23 cellular contexts compared by ENCODE assay signal in genomic region chr1:13780780-13781179, GRCh38.
DNase-seq lines count a peak whose midpoint lies in the region; ATAC-seq lines count a peak whose summit lies in the region.
"Had no signal": no experiment of that assay in that cellular context is flagged by ENCODE, and none has a peak within 500 bp of the region (broad histone marks: within the 10 kb centered on the region; RNA-seq: fewer than 3 reads in every experiment).

No MANE protein-coding gene starts in this region.

- DNase-seq in activated naive CD4-positive, alpha-beta T cell treated with anti-CD3 and anti-CD28 coated beads, Interleukin-2, amount 10 ng/mL, durations not matched to agents 7 days and 5 days: no peak
- DNase-seq in activated naive CD4-positive, alpha-beta T cell treated with anti-CD3 and anti-CD28 coated beads, Interleukin-2, amount 50 U/mL, for 16 hours: no peak
- no peak for DNase-seq in activated naive CD4-positive, alpha-beta T cell treated with anti-CD3 and anti-CD28 coated beads, Interleukin-2, amount 50 U/mL, for 72 hours (ENCODE audit: low spot score in 2 of 2)
- DNase-seq in NCI-H1694 (lab: John Stamatoyannopoulos, UW) (no peak), SKM-1 treated with dmso at 0.1 percent for 144 hours (lab: John Stamatoyannopoulos, UW; ENCODE audit: unreplicated experiment) (no peak)
- DNase-seq in stimulated activated naive CD4-positive, alpha-beta T cell treated with Interleukin-2 at 50 U/mL for 16 hours (lab: John Stamatoyannopoulos, UW): no peak
- DNase-seq: ACHN; activated CD4-positive, alpha-beta T cell treated with anti-CD3 and anti-CD28 coated beads, Interleukin-2, amount 50 U/mL, for 4 hours; effector memory CD4-positive, alpha-beta T cell; Karpas-422; mesendoderm; naive B cell; NCI-H146; NCI-H510A; small intestine; stimulated activated CD4-positive, alpha-beta T cell treated with anti-CD3 and anti-CD28 coated beads, Interleukin-2, amount 100 ng/mL, for 24 hours; testis had no signal

- no peaks in the 10 kb centered on the region for H3K27me3 Mint-ChIP-seq in activated naive CD4-positive, alpha-beta T cell treated with anti-CD3 and anti-CD28 coated beads, Interleukin-2, amount 10 ng/mL, durations not matched to agents 7 days and 5 days
- H3K27me3 Mint-ChIP-seq in IgD-negative memory B cell: no peaks in the 10 kb centered on the region
- H3K27me3 Mint-ChIP-seq in stimulated activated memory B cell treated with anti-CD40 and anti-IgM and Interleukin-4, amounts not matched to agents 10 μg/mL and 1 μg/mL and 100 μg/mL, for 72 hours: no peaks in the 10 kb centered on the region
- H3K27me3 Mint-ChIP-seq: brain, naive B cell had no signal

- no peaks in the 10 kb centered on the region for H3K9me3 Mint-ChIP-seq in activated naive CD4-positive, alpha-beta T cell treated with anti-CD3 and anti-CD28 coated beads, Interleukin-2, amount 10 ng/mL, durations not matched to agents 7 days and 5 days
- no peaks in the 10 kb centered on the region for H3K9me3 Mint-ChIP-seq in IgD-negative memory B cell
- no peaks in the 10 kb centered on the region for H3K9me3 Mint-ChIP-seq in activated naive CD4-positive, alpha-beta T cell treated with anti-CD3 and anti-CD28 coated beads, Interleukin-2, amount 50 U/mL, for 72 hours
- no peaks in the 10 kb centered on the region for H3K9me3 Mint-ChIP-seq in stimulated activated memory B cell treated with anti-CD40 and anti-IgM and Interleukin-4, amounts not matched to agents 10 μg/mL and 1 μg/mL and 100 μg/mL, for 72 hours
- H3K9me3 Mint-ChIP-seq: GM23338, naive B cell had no signal

- CTCF ChIA-PET in activated naive CD4-positive, alpha-beta T cell treated with anti-CD3 and anti-CD28 coated beads, Interleukin-2, amount 10 ng/mL, durations not matched to agents 7 days and 5 days (lab: Charles Lee): no interaction called here

- peaks cover 57% of the 10 kb centered on the region for H3K36me3 Mint-ChIP-seq in activated naive CD4-positive, alpha-beta T cell treated with anti-CD3 and anti-CD28 coated beads, Interleukin-2, amount 10 ng/mL, durations not matched to agents 7 days and 5 days
- H3K36me3 Mint-ChIP-seq in IgD-negative memory B cell: no peaks in the 10 kb centered on the region
- H3K36me3 Mint-ChIP-seq in activated naive CD4-positive, alpha-beta T cell treated with anti-CD3 and anti-CD28 coated beads, Interleukin-2, amount 50 U/mL, for 72 hours: peaks cover 22 to 46% of the 10 kb centered on the region in 2 donors
- H3K36me3 Mint-ChIP-seq in stimulated activated memory B cell treated with anti-CD40 and anti-IgM and Interleukin-4, amounts not matched to agents 10 μg/mL and 1 μg/mL and 100 μg/mL, for 72 hours: peaks cover 66% of the 10 kb centered on the region

- H3K4me1 Mint-ChIP-seq in activated naive CD4-positive, alpha-beta T cell treated with anti-CD3 and anti-CD28 coated beads, Interleukin-2, amount 10 ng/mL, durations not matched to agents 7 days and 5 days: peaks cover 18% of the 10 kb centered on the region
- H3K4me1 Mint-ChIP-seq in IgD-negative memory B cell: peaks cover 15 to 24% (median 23%) of the 10 kb centered on the region in 3 donors
- peaks cover 42% of the 10 kb centered on the region for H3K4me1 Mint-ChIP-seq in stimulated activated memory B cell treated with anti-CD40 and anti-IgM and Interleukin-4, amounts not matched to agents 10 μg/mL and 1 μg/mL and 100 μg/mL, for 72 hours

- no peak for ATAC-seq in activated naive CD4-positive, alpha-beta T cell treated with anti-CD3 and anti-CD28 coated beads, Interleukin-2, amount 50 U/mL, for 72 hours
- ATAC-seq in stimulated activated memory B cell treated with anti-CD40 and anti-IgM and Interleukin-4, amounts not matched to agents 10 μg/mL and 1 μg/mL and 100 μg/mL, for 72 hours: no peak
- ATAC-seq: GM23338, left lobe of liver, Panc1 had no signal

- peak overlapping the region; percentile 56 for H3K27ac Mint-ChIP-seq in activated naive CD4-positive, alpha-beta T cell treated with anti-CD3 and anti-CD28 coated beads, Interleukin-2, amount 10 ng/mL, durations not matched to agents 7 days and 5 days
- peak overlapping the region in 2 of 3 donors; percentile 86 to 91 for H3K27ac Mint-ChIP-seq in IgD-negative memory B cell
- peak overlapping the region; percentile 47 to 75 for H3K27ac Mint-ChIP-seq in activated naive CD4-positive, alpha-beta T cell treated with anti-CD3 and anti-CD28 coated beads, Interleukin-2, amount 50 U/mL, for 72 hours
- peak overlapping the region; percentile 31 for H3K27ac Mint-ChIP-seq in stimulated activated memory B cell treated with anti-CD40 and anti-IgM and Interleukin-4, amounts not matched to agents 10 μg/mL and 1 μg/mL and 100 μg/mL, for 72 hours
- H3K27ac Mint-ChIP-seq: GM23338 had no signal

- H3K4me3 Mint-ChIP-seq in activated naive CD4-positive, alpha-beta T cell treated with anti-CD3 and anti-CD28 coated beads, Interleukin-2, amount 10 ng/mL, durations not matched to agents 7 days and 5 days: no peak overlapping the region
- H3K4me3 Mint-ChIP-seq in IgD-negative memory B cell: peak overlapping the region in 1 of 4 donors; percentile 12
- H3K4me3 Mint-ChIP-seq in stimulated activated memory B cell treated with anti-CD40 and anti-IgM and Interleukin-4, amounts not matched to agents 10 μg/mL and 1 μg/mL and 100 μg/mL, for 72 hours: no peak overlapping the region
- H3K4me3 Mint-ChIP-seq: brain, GM23338 had no signal

Comparison
In these comparisons a context has a peak if more than half of its experiments do, and no peak if none do; other contexts are left out.
1. H3K27ac Mint-ChIP-seq: peak in every context shown above with its lines; median percentile 88 in IgD-negative memory B cell; 61 in activated naive CD4-positive, alpha-beta T cell treated with anti-CD3 and anti-CD28 coated beads, Interleukin-2, amount 50 U/mL, for 72 hours; 56 in activated naive CD4-positive, alpha-beta T cell treated with anti-CD3 and anti-CD28 coated beads, Interleukin-2, amount 10 ng/mL, durations not matched to agents 7 days and 5 days; 31 in stimulated activated memory B cell treated with anti-CD40 and anti-IgM and Interleukin-4, amounts not matched to agents 10 μg/mL and 1 μg/mL and 100 μg/mL, for 72 hours.